ENCODE assay signal across 25 cellular contexts in genomic region chr4:41517747-41518146, GRCh38. TPM values are rescaled to one million over a fixed set of nuclear protein-coding genes. Genes with fewer than 3 reads are reported as not detected.
"Had no signal": no experiment of that assay in that cellular context is flagged by ENCODE, and none has a peak within 500 bp of the region (broad histone marks: within the 10 kb centered on the region; RNA-seq: fewer than 3 reads in every experiment).

No MANE protein-coding gene starts in this region.

- H3K36me3 Mint-ChIP-seq: natural killer cell treated with Interleukin-12 subunit alpha and Interleukin-12 subunit beta and Interleukin-15 and Interleukin-18, amount 100 ng/mL, for 72 hours had no signal

- H3K4me3 Mint-ChIP-seq: activated B cell treated with CpG ODN at 0.5 μM for 24 hours; activated CD8-positive, alpha-beta T cell treated with anti-CD3 and anti-CD28 coated beads for 36 hours; activated T-cell treated with anti-CD3 and anti-CD28 coated beads, Interleukin-2, amount 50 U/mL, for 4 hours; activated T-helper 17 cell treated with anti-CD3 and anti-CD28 coated beads, Interleukin-2, amount 50 U/mL, for 72 hours; natural killer cell treated with Interleukin-12 subunit alpha and Interleukin-12 subunit beta and Interleukin-15 and Interleukin-18, amount 100 ng/mL, for 72 hours had no signal

- H3K27me3 ChIP-seq: brain microvascular endothelial cell, dorsolateral prefrontal cortex, gastrocnemius medialis, spleen, suprapubic skin, tibial artery, upper lobe of right lung had no signal

- DNase-seq: activated B cell treated with CpG ODN at 0.5 μM for 24 hours; activated CD4-positive, alpha-beta T cell treated with anti-CD3 and anti-CD28 coated beads, Interleukin-2, amount 50 U/mL, for 1 hour; activated CD8-positive, alpha-beta T cell treated with anti-CD3 and anti-CD28 coated beads for 36 hours; activated gamma-delta T cell treated with Interleukin-2 at 50 U/mL for 16 hours; activated naive CD4-positive, alpha-beta T cell treated with anti-CD3 and anti-CD28 coated beads, Interleukin-2, amount 50 U/mL, for 16 hours; activated T-cell treated with anti-CD3 and anti-CD28 coated beads, Interleukin-2, amount 50 U/mL, for 4 hours; amniotic stem cell; brain microvascular endothelial cell; dorsolateral prefrontal cortex; effector memory CD4-positive, alpha-beta T cell; gastrocnemius medialis; glutamatergic neuron; left ventricle myocardium inferior; mesendoderm; mucosa of descending colon; right cardiac atrium; spleen; stimulated activated naive CD4-positive, alpha-beta T cell; tibial artery; upper lobe of right lung had no signal

- H3K27ac ChIP-seq: brain microvascular endothelial cell, coronary artery, gastrocnemius medialis, left ventricle myocardium inferior, suprapubic skin, tibial artery, upper lobe of right lung had no signal

- ATAC-seq: activated CD8-positive, alpha-beta T cell treated with anti-CD3 and anti-CD28 coated beads for 36 hours; activated T-cell treated with anti-CD3 and anti-CD28 coated beads, Interleukin-2, amount 50 U/mL, for 4 hours; activated T-helper 17 cell treated with anti-CD3 and anti-CD28 coated beads, Interleukin-2, amount 50 U/mL, for 72 hours; gastrocnemius medialis; natural killer cell treated with Interleukin-12 subunit alpha and Interleukin-12 subunit beta and Interleukin-15 and Interleukin-18, amount 100 ng/mL, for 72 hours; right cardiac atrium; upper lobe of right lung had no signal

- H3K4me1 Mint-ChIP-seq: activated B cell treated with CpG ODN at 0.5 μM for 24 hours; activated T-helper 17 cell treated with anti-CD3 and anti-CD28 coated beads, Interleukin-2, amount 50 U/mL, for 72 hours had no signal

- H3K27ac Mint-ChIP-seq: activated B cell treated with CpG ODN at 0.5 μM for 24 hours; activated CD8-positive, alpha-beta T cell treated with anti-CD3 and anti-CD28 coated beads for 36 hours; activated T-helper 17 cell treated with anti-CD3 and anti-CD28 coated beads, Interleukin-2, amount 50 U/mL, for 72 hours; natural killer cell treated with Interleukin-12 subunit alpha and Interleukin-12 subunit beta and Interleukin-15 and Interleukin-18, amount 100 ng/mL, for 72 hours had no signal

- H3K4me1 ChIP-seq: suprapubic skin, tibial artery had no signal

- H3K9me3 ChIP-seq: gastrocnemius medialis, left ventricle myocardium inferior, mucosa of descending colon, spleen, suprapubic skin, tibial artery, upper lobe of right lung had no signal

- H3K4me3 ChIP-seq: coronary artery, dorsolateral prefrontal cortex, gastrocnemius medialis, left ventricle myocardium inferior, lung, mucosa of descending colon, spleen, suprapubic skin, tibial artery, upper lobe of right lung had no signal

- H3K27me3 Mint-ChIP-seq: activated B cell treated with CpG ODN at 0.5 μM for 24 hours; activated CD8-positive, alpha-beta T cell treated with anti-CD3 and anti-CD28 coated beads for 36 hours; activated T-helper 17 cell treated with anti-CD3 and anti-CD28 coated beads, Interleukin-2, amount 50 U/mL, for 72 hours had no signal

- H3K36me3 ChIP-seq: brain microvascular endothelial cell, gastrocnemius medialis, left ventricle myocardium inferior, spleen, suprapubic skin, upper lobe of right lung had no signal

RNA-seq across cellular contexts. Expression of gene LIMCH1, which starts 20.2 kb away (rescaled TPM):
- total RNA-seq: activated B cell treated with CpG ODN at 0.5 μM for 24 hours; activated CD8-positive, alpha-beta T cell treated with anti-CD3 and anti-CD28 coated beads for 36 hours; activated T-helper 17 cell treated with anti-CD3 and anti-CD28 coated beads, Interleukin-2, amount 50 U/mL, for 72 hours; natural killer cell treated with Interleukin-12 subunit alpha and Interleukin-12 subunit beta and Interleukin-15 and Interleukin-18, amount 100 ng/mL, for 72 hours had no signal
